ENCODE assay signal across 8 cellular contexts in genomic region chr20:36860811-36861624, GRCh38. TPM values are rescaled to one million over a fixed set of nuclear protein-coding genes. Genes with fewer than 3 reads are reported as not detected.
DNase-seq lines count a peak whose midpoint lies in the region; ATAC-seq and TF ChIP-seq lines count a peak whose summit lies in the region.

No MANE protein-coding gene starts in this region.

- peaks cover 12% of the 10 kb centered on the region for H3K79me1 ChIP-seq in trophoblast cell (ENCODE audit: low read length)

- H3K27me3 ChIP-seq in CD8-positive, alpha-beta T cell (ENCODE audit: insufficient read depth, low read length), result no peaks in the 10 kb centered on the region
- H3K27me3 ChIP-seq in Panc1 (ENCODE audit: control insufficient read depth, insufficient read depth, low read length), result no peaks in the 10 kb centered on the region
- peaks cover 4% of the 10 kb centered on the region for H3K27me3 ChIP-seq in trophoblast cell (ENCODE audit: insufficient read depth, low read length)

- no peak overlapping the region for H3K18ac ChIP-seq in trophoblast cell (ENCODE audit: low read length)

- no TSS peak for BruUV-seq in Panc1 (replicated peaks; lab: Mats Ljungman, UMichigan)

- peaks cover 18% of the 10 kb centered on the region for H3K4me1 Mint-ChIP-seq in CD8-positive, alpha-beta T cell (ENCODE audit: low read depth)

- peak overlapping the region; percentile 56 for H3K4me3 Mint-ChIP-seq in CD8-positive, alpha-beta T cell

- no peaks in the 10 kb centered on the region for H3K36me3 Mint-ChIP-seq in CD8-positive, alpha-beta T cell

- no peaks in the 10 kb centered on the region for H3K9me3 Mint-ChIP-seq in CD8-positive, alpha-beta T cell

- H4K91ac ChIP-seq in trophoblast cell (ENCODE audit: low read depth, low read length), result no peak overlapping the region

- H3K4me2 ChIP-seq in trophoblast cell (ENCODE audit: low read length), result peak overlapping the region; percentile 88

- H2BK5ac ChIP-seq in trophoblast cell (ENCODE audit: low read depth, low read length, poor library complexity), result no peak overlapping the region

- no peak overlapping the region for H4K12ac ChIP-seq in trophoblast cell (ENCODE audit: low read depth, low read length)

- H3K36me3 ChIP-seq in CD8-positive, alpha-beta T cell (ENCODE audit: insufficient read depth, low read length), result no peaks in the 10 kb centered on the region
- H3K36me3 ChIP-seq in Panc1 (ENCODE audit: control insufficient read depth, insufficient read depth, low read length) (no peaks in the 10 kb centered on the region), trophoblast cell (ENCODE audit: control insufficient read depth in 1 of 2, insufficient read depth in 2 of 2, low read length in 2 of 2) (peaks cover 2 to 4% of the 10 kb centered on the region in 2 experiments)

- H2AK5ac ChIP-seq in trophoblast cell (ENCODE audit: low read length), result no peak overlapping the region

- DNase-seq in CD8-positive, alpha-beta T cell, result no peak
- no peak for DNase-seq in Panc1 (ENCODE audit: low read depth, low spot score)
- DNase-seq in epithelial cell of esophagus (ENCODE audit: low read depth), result no peak
- DNase-seq in trophoblast cell, result no peak
- DNase-seq in amniotic stem cell (lab: John Stamatoyannopoulos, UW), result no peak
- no peak for DNase-seq in kidney glomerular epithelial cell (lab: John Stamatoyannopoulos, UW)
- no peak for DNase-seq in dermis blood vessel endothelial cell
- DNase-seq in activated CD4-positive, alpha-beta T cell treated with anti-CD3 and anti-CD28 coated beads, Interleukin-2, amount 50 U/mL, for 48 hours, result no peak

- H3K9ac ChIP-seq in trophoblast cell (ENCODE audit: low read length), result no peak overlapping the region

- H3K27ac Mint-ChIP-seq in CD8-positive, alpha-beta T cell, result no peak overlapping the region

- no peak overlapping the region for H2BK12ac ChIP-seq in trophoblast cell (ENCODE audit: low read length)

- peaks cover 8% of the 10 kb centered on the region for H3K79me2 ChIP-seq in trophoblast cell (ENCODE audit: control insufficient read depth, insufficient read depth, low read length, poor library complexity)

- WGBS in trophoblast cell (ENCODE audit: extremely low coverage, insufficient coverage, insufficient read length), result no CpG with 5 or more reads among the region's 14 CpGs

- H3K4me3 ChIP-seq in CD8-positive, alpha-beta T cell (ENCODE audit: low read depth, low read length), result no peak overlapping the region
- peak overlapping the region; percentile 64 to 68 for H3K4me3 ChIP-seq in Panc1 (ENCODE audit: low read depth in 2 of 2, low read length in 2 of 2)
- peak overlapping the region; percentile 54 for H3K4me3 ChIP-seq in epithelial cell of esophagus (ENCODE audit: low read length)
- no peak overlapping the region for H3K4me3 ChIP-seq in trophoblast cell (ENCODE audit: low read depth, low read length)

- POLR2A ChIA-PET in CD8-positive, alpha-beta T cell (lab: Charles Lee), result no interaction called here
- POLR2A ChIA-PET in Panc1 (lab: Charles Lee), result no interaction called here

- no peak overlapping the region for H2BK120ac ChIP-seq in trophoblast cell (ENCODE audit: insufficient read depth, low read length, poor library complexity)

- no peak for TF ChIP-seq CTCF in CD8-positive, alpha-beta T cell (IDR thresholded peaks at IDR 0.05)
- TF ChIP-seq CTCF in Panc1 (IDR thresholded peaks at IDR 0.05) (no peak), epithelial cell of esophagus (IDR thresholded peaks at IDR 0.05; ENCODE audit: insufficient read depth, low read depth, low read length, missing control alignments) (no peak)

- peaks cover 2% of the 10 kb centered on the region for H3K27me3 Mint-ChIP-seq in CD8-positive, alpha-beta T cell (ENCODE audit: low read depth)

- H3K23ac ChIP-seq in trophoblast cell (ENCODE audit: low read length), result no peak overlapping the region

- H3K14ac ChIP-seq in trophoblast cell (ENCODE audit: low read length), result no peak overlapping the region

- no peak for ATAC-seq in CD8-positive, alpha-beta T cell
- ATAC-seq in Panc1, result no peak

- peaks cover 16% of the 10 kb centered on the region for H3K4me1 ChIP-seq in CD8-positive, alpha-beta T cell (ENCODE audit: insufficient read depth, low read length)
- H3K4me1 ChIP-seq in Panc1 (ENCODE audit: control insufficient read depth, insufficient read depth, low read length) (peaks cover 38% of the 10 kb centered on the region), trophoblast cell (ENCODE audit: control insufficient read depth in 1 of 2, insufficient read depth in 2 of 2, low read length in 2 of 2) (peaks cover 5 to 18% of the 10 kb centered on the region in 2 experiments)

- CTCF ChIA-PET in CD8-positive, alpha-beta T cell (lab: Charles Lee), result interaction anchor here (0.7 to 1.9 kb wide), 2 partner anchors 87 to 248 kb away, joined by 3 to 4 read pairs; partner anchors contain the start of gene DSN1
- CTCF ChIA-PET in Panc1 (lab: Charles Lee), result interaction anchor here (0.7 kb wide), 1 partner anchor 25 kb away, joined by 3 read pairs; no protein-coding TSS in a partner anchor

- in situ Hi-C loops in Panc1 (cut with HindIII; ENCODE audit: low pct_unique_long_range_greater_than_20kb, low sequenced_read_pairs), result no loop called here

- H3K27ac ChIP-seq in CD8-positive, alpha-beta T cell (ENCODE audit: low read depth, low read length), result no peak overlapping the region
- peak overlapping the region; percentile 94 for H3K27ac ChIP-seq in Panc1 (ENCODE audit: low read length)
- no peak overlapping the region for H3K27ac ChIP-seq in trophoblast cell (ENCODE audit: low read depth, low read length)

- intact Hi-C loops in CD8-positive, alpha-beta T cell (cut with DNase I, micrococcal nuclease), result no loop called here
- intact Hi-C loops in Panc1 (cut with micrococcal nuclease; ENCODE audit: unreplicated experiment), result no loop called here

- H3K9me3 ChIP-seq in CD8-positive, alpha-beta T cell (ENCODE audit: low read length), result no peaks in the 10 kb centered on the region
- no peaks in the 10 kb centered on the region for H3K9me3 ChIP-seq in Panc1 (ENCODE audit: control insufficient read depth, insufficient read depth, low read depth, low read length)
- H3K9me3 ChIP-seq in trophoblast cell (ENCODE audit: insufficient read depth, low read depth, low read length), result no peaks in the 10 kb centered on the region

- no peak overlapping the region for H2AFZ ChIP-seq in trophoblast cell (ENCODE audit: insufficient read depth, low read length, poor library complexity)

- H3K4ac ChIP-seq in trophoblast cell (ENCODE audit: low read depth, low read length), result no peak overlapping the region

- H4K8ac ChIP-seq in trophoblast cell (ENCODE audit: low read depth, low read length), result no peak overlapping the region

RNA-seq across cellular contexts. Expression of gene TLDC2, which starts 14.9 kb away (rescaled TPM):
- total RNA-seq in CD8-positive, alpha-beta T cell, result not detected
- total RNA-seq in Panc1 (2021; ENCODE audit: unreplicated experiment) (not detected), dermis blood vessel endothelial cell (under 0.01 and 0.14 TPM in 2 replicates)
- polyA plus RNA-seq in Panc1 (2012; ENCODE audit: insufficient read length), result not detected
- polyA plus RNA-seq in trophoblast cell (2013), result 0.03 TPM in 1 of 2 replicates, not detected in the other

Comparison
In these comparisons a context has a peak if more than half of its experiments do, and no peak if none do; other contexts are left out.
1. H3K4me3 ChIP-seq: peak in Panc1 (2 of 2) and epithelial cell of esophagus (single experiment); none in CD8-positive, alpha-beta T cell (single experiment) and trophoblast cell (single experiment).